In the genomic region with DNA sequence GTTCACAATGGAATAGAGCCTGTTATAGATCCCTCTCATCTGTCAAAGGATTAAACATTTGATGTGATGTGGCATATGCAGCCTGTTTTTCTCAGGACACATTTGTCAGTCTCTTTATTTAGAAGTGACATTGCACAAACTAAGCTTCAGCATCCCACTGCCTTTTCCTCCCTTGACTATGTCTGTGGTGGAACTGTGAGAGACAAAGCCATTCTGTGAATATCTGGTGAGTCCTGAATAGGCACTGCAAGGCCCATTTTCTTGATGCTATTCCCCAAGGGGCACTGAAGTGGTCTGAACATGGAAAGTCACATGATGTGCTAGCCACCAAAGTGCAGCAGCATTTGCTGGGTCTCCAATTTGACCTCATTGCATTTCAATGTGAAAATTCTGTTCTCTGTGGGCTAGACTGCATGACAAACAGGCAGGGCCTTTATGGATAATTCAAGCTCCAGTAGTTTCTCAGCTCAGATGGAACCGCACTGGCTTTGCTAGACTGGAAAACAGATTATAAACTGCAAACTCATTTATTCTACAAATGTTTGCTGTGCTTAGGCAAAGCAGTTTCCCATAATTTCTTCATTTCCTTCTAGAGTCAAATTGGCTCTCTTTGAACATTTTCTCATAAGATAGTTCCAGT, we compare ENCODE assay signal across 13 cellular contexts.
"Had no signal": no experiment of that assay in that cellular context is flagged by ENCODE, and none has a peak within 500 bp of the region (broad histone marks: within the 10 kb centered on the region; RNA-seq: fewer than 3 reads in every experiment).

No MANE protein-coding gene starts in this region.

- H3K27ac Mint-ChIP-seq: activated CD8-positive, alpha-beta T cell treated with anti-CD3 and anti-CD28 coated beads for 36 hours; activated naive CD4-positive, alpha-beta T cell treated with anti-CD3 and anti-CD28 coated beads for 36 hours; activated T-cell treated with anti-CD3 and anti-CD28 coated beads, Interleukin-2, amount 50 U/mL, for 24 hours; naive thymus-derived CD8-positive, alpha-beta T cell; WTC11 had no signal

- H3K36me3 Mint-ChIP-seq: naive thymus-derived CD8-positive, alpha-beta T cell had no signal

- DNase-seq: activated T-cell treated with anti-CD3 and anti-CD28 coated beads, Interleukin-2, amount 50 U/mL, for 24 hours; naive thymus-derived CD8-positive, alpha-beta T cell; stimulated activated naive CD4-positive, alpha-beta T cell treated with Interleukin-2 at 50 U/mL for 16 hours had no signal

- H3K9ac ChIP-seq: SK-N-SH had no signal

- H3K4me3 Mint-ChIP-seq: activated CD8-positive, alpha-beta T cell treated with anti-CD3 and anti-CD28 coated beads for 36 hours; activated naive CD4-positive, alpha-beta T cell treated with anti-CD3 and anti-CD28 coated beads for 36 hours; activated T-cell treated with anti-CD3 and anti-CD28 coated beads, Interleukin-2, amount 50 U/mL, for 24 hours; naive thymus-derived CD8-positive, alpha-beta T cell; WTC11 had no signal

- H3K27me3 Mint-ChIP-seq: activated CD8-positive, alpha-beta T cell treated with anti-CD3 and anti-CD28 coated beads for 36 hours; activated T-cell treated with anti-CD3 and anti-CD28 coated beads, Interleukin-2, amount 50 U/mL, for 24 hours had no signal

- H3K4me2 ChIP-seq: SK-N-SH had no signal

- H3K36me3 ChIP-seq: ascending aorta, heart left ventricle, left ventricle myocardium inferior, neutrophil, tibial nerve had no signal

- H3K4me3 ChIP-seq: ascending aorta, heart left ventricle, left ventricle myocardium inferior, mucosa of descending colon, tibial nerve had no signal

- H3K27ac ChIP-seq: ascending aorta, heart left ventricle, left ventricle myocardium inferior, neutrophil, tibial nerve had no signal

- H3K9me3 ChIP-seq: ascending aorta, mucosa of descending colon, neutrophil, SK-N-SH, tibial nerve had no signal

- H3K4me1 ChIP-seq: ascending aorta, heart left ventricle, left ventricle myocardium inferior, tibial nerve had no signal

- H3K27me3 ChIP-seq: ascending aorta, heart left ventricle, neutrophil, tibial nerve had no signal

- H3K9me3 Mint-ChIP-seq: activated naive CD4-positive, alpha-beta T cell treated with anti-CD3 and anti-CD28 coated beads for 36 hours had no signal

- ATAC-seq: activated CD8-positive, alpha-beta T cell treated with anti-CD3 and anti-CD28 coated beads for 36 hours; mucosa of descending colon; naive thymus-derived CD8-positive, alpha-beta T cell had no signal
